Comparison of ENCODE assay signal across 8 cellular contexts in genomic region chr7:150324366-150324961, GRCh38. TPM values are rescaled to one million over a fixed set of nuclear protein-coding genes. Genes with fewer than 3 reads are reported as not detected.
DNase-seq lines count a peak whose midpoint lies in the region; ATAC-seq and TF ChIP-seq lines count a peak whose summit lies in the region.

No MANE protein-coding gene starts in this region.

- H3K9me3 ChIP-seq in CD4-positive, CD25-positive, alpha-beta regulatory T cell (ENCODE audit: control insufficient read depth in 2 of 2, low read length in 2 of 2) = no peaks in the 10 kb centered on the region
- H3K9me3 ChIP-seq in HUES6 (ENCODE audit: control insufficient read depth, insufficient read depth, low read depth, low read length) = no peaks in the 10 kb centered on the region

- H3K36me3 Mint-ChIP-seq in CD4-positive, CD25-positive, alpha-beta regulatory T cell = peaks cover 45% of the 10 kb centered on the region

- peak overlapping the region; percentile 96 to 99 (median 99) for H3K27ac Mint-ChIP-seq in CD4-positive, CD25-positive, alpha-beta regulatory T cell

- DNase-seq in CD4-positive, CD25-positive, alpha-beta regulatory T cell = no peak
- DNase-seq in astrocyte of the spinal cord (ENCODE audit: low read depth, low spot score) (peak; percentile 25), mesenteric fat pad (ENCODE audit: low spot score) (peak; percentile 77), germinal center (ENCODE audit: low spot score) (no peak), SIG-M5 treated with dmso at 0.1 percent for 504 hours (lab: John Stamatoyannopoulos, UW; ENCODE audit: unreplicated experiment) (no peak)

- H3K27ac ChIP-seq in CD4-positive, CD25-positive, alpha-beta regulatory T cell (ENCODE audit: insufficient read depth, low read length, poor library complexity, severe bottlenecking) = peak overlapping the region; percentile 80
- no peak overlapping the region for H3K27ac ChIP-seq in HUES6 (ENCODE audit: low read depth, low read length)

- H3K4me3 Mint-ChIP-seq in CD4-positive, CD25-positive, alpha-beta regulatory T cell = peak overlapping the region; percentile 96 to 99 (median 98)

- in situ Hi-C loops in astrocyte of the spinal cord (cut with HindIII; ENCODE audit: low sequenced_read_pairs) = no loop called here

- H3K4me1 Mint-ChIP-seq in CD4-positive, CD25-positive, alpha-beta regulatory T cell = peaks cover 9 to 54% (median 38%) of the 10 kb centered on the region in 4 donors

- TF ChIP-seq CTCF in astrocyte of the spinal cord (IDR thresholded peaks at IDR 0.05; ENCODE audit: low read depth, low read length) = no peak

- H3K27me3 ChIP-seq in CD4-positive, CD25-positive, alpha-beta regulatory T cell (ENCODE audit: control insufficient read depth, insufficient read depth, low read length) = no peaks in the 10 kb centered on the region
- no peaks in the 10 kb centered on the region for H3K27me3 ChIP-seq in HUES6 (ENCODE audit: control insufficient read depth, insufficient read depth, low read length)

- H3K27me3 Mint-ChIP-seq in CD4-positive, CD25-positive, alpha-beta regulatory T cell = no peaks in the 10 kb centered on the region

- ATAC-seq in CD4-positive, CD25-positive, alpha-beta regulatory T cell (ENCODE audit: low read depth in 2 of 2) = no peak
- no peak for ATAC-seq in HG02870 (IDR thresholded peaks at IDR 0.05; ENCODE audit: unreplicated experiment)
- ATAC-seq in HG03460 (IDR thresholded peaks at IDR 0.05; ENCODE audit: unreplicated experiment) = no peak

- peaks cover 29% of the 10 kb centered on the region for H3K4me1 ChIP-seq in CD4-positive, CD25-positive, alpha-beta regulatory T cell (ENCODE audit: control insufficient read depth, insufficient read depth, low read length, poor library complexity, severe bottlenecking)
- peaks cover 29% of the 10 kb centered on the region for H3K4me1 ChIP-seq in HUES6 (ENCODE audit: control insufficient read depth, insufficient read depth, low read length)

- peaks cover 28% of the 10 kb centered on the region for H3K36me3 ChIP-seq in CD4-positive, CD25-positive, alpha-beta regulatory T cell (ENCODE audit: control insufficient read depth, insufficient read depth, low read length)
- H3K36me3 ChIP-seq in HUES6 (ENCODE audit: control insufficient read depth, insufficient read depth, low read length) = peaks cover 48% of the 10 kb centered on the region

- peak overlapping the region; percentile 88 for H3K9ac ChIP-seq in HUES6 (ENCODE audit: low read length)

- H3K4me3 ChIP-seq in CD4-positive, CD25-positive, alpha-beta regulatory T cell (ENCODE audit: low read depth, low read length) = peak overlapping the region; percentile 92
- peak overlapping the region; percentile 85 for H3K4me3 ChIP-seq in HUES6 (ENCODE audit: low read depth, low read length)
- peak overlapping the region; percentile 35 for H3K4me3 ChIP-seq in astrocyte of the spinal cord (ENCODE audit: low read depth, low read length)

- peaks cover 0 to 2% (median 0%) of the 10 kb centered on the region in 7 donors for H3K9me3 Mint-ChIP-seq in CD4-positive, CD25-positive, alpha-beta regulatory T cell

RNA-seq across cellular contexts. Expression of gene ACTR3C, which starts 1.1 kb away (rescaled TPM):
- 17.2 TPM for total RNA-seq in CD4-positive, CD25-positive, alpha-beta regulatory T cell
- polyA plus RNA-seq in CD4-positive, CD25-positive, alpha-beta regulatory T cell = 1 to 10 TPM; 4.3 to 5.5 (median 4.8) TPM
- 2.6 TPM for total RNA-seq in mesenteric fat pad

RNA-seq across cellular contexts. Expression of gene LRRC61, which starts 1.3 kb away (rescaled TPM):
- total RNA-seq in CD4-positive, CD25-positive, alpha-beta regulatory T cell = 10.7 TPM
- 10 to 100 TPM; 21.9 to 33.1 (median 25.6) TPM for polyA plus RNA-seq in CD4-positive, CD25-positive, alpha-beta regulatory T cell
- 3.9 TPM for total RNA-seq in mesenteric fat pad

RNA-seq across cellular contexts. Expression of gene RARRES2, which starts 17.0 kb away (rescaled TPM):
- not detected for total RNA-seq in CD4-positive, CD25-positive, alpha-beta regulatory T cell
- polyA plus RNA-seq in CD4-positive, CD25-positive, alpha-beta regulatory T cell = not detected
- total RNA-seq in mesenteric fat pad = 210 TPM

RNA-seq across cellular contexts. Expression of gene REPIN1, which starts 44.2 kb away (rescaled TPM):
- total RNA-seq in CD4-positive, CD25-positive, alpha-beta regulatory T cell = 40.3 TPM
- 10 to 100 TPM; 22.5 to 35.2 (median 26.5) TPM for polyA plus RNA-seq in CD4-positive, CD25-positive, alpha-beta regulatory T cell
- 82.1 TPM for total RNA-seq in mesenteric fat pad

RNA-seq across cellular contexts. Expression of gene ZNF775, which starts 54.7 kb away (rescaled TPM):
- 2.9 TPM for total RNA-seq in CD4-positive, CD25-positive, alpha-beta regulatory T cell
- polyA plus RNA-seq in CD4-positive, CD25-positive, alpha-beta regulatory T cell = 1 to 10 TPM; 2.2 to 7.6 (median 4.1) TPM
- total RNA-seq in mesenteric fat pad = 1.6 TPM

Comparison
In these comparisons a context has a peak if more than half of its experiments do, and no peak if none do; other contexts are left out.
1. DNase-seq: peak in astrocyte of the spinal cord (single experiment) and mesenteric fat pad (single experiment); none in CD4-positive, CD25-positive, alpha-beta regulatory T cell (0 of 3), germinal center (single experiment) and SIG-M5 treated with dmso at 0.1 percent for 504 hours (single experiment).
2. H3K4me3 ChIP-seq: peak in every context shown above with its lines; median percentile 92 in CD4-positive, CD25-positive, alpha-beta regulatory T cell; 85 in HUES6; 35 in astrocyte of the spinal cord.
3. RNA of gene RARRES2, which starts 17.0 kb away (total RNA-seq): 210 TPM in mesenteric fat pad (single experiment); not detected in CD4-positive, CD25-positive, alpha-beta regulatory T cell (single experiment); every median in the first group is over 100 times any median in the second.